Comparison of ENCODE assay signal across 18 cellular contexts in genomic region chr1:182213163-182213562, GRCh38.
"Had no signal": no experiment of that assay in that cellular context is flagged by ENCODE, and none has a peak within 500 bp of the region (broad histone marks: within the 10 kb centered on the region; RNA-seq: fewer than 3 reads in every experiment).

No MANE protein-coding gene starts in this region.

- DNase-seq: activated CD4-positive, alpha-beta memory T cell treated with anti-CD3 and anti-CD28 coated beads for 36 hours; activated CD4-positive, alpha-beta T cell treated with anti-CD3 and anti-CD28 coated beads for 4 hours; activated CD4-positive, CD25-positive, alpha-beta regulatory T cell; activated naive CD4-positive, alpha-beta T cell treated with anti-CD3 and anti-CD28 coated beads for 36 hours; activated naive CD8-positive, alpha-beta T cell treated with anti-CD3 and anti-CD28 coated beads, Interleukin-2, amount 10 ng/mL, durations not matched to agents 7 days and 5 days; activated T-cell treated with anti-CD3 and anti-CD28 coated beads, Interleukin-2, amount 50 U/mL, for 48 hours; amniotic stem cell; gastrocnemius medialis; hippocampal formation; kidney glomerular epithelial cell; left ventricle myocardium inferior; naive thymus-derived CD8-positive, alpha-beta T cell; sigmoid colon; stimulated activated CD4-positive, alpha-beta T cell treated with anti-CD3 and anti-CD28 coated beads, Interleukin-15, amount 100 ng/mL, for 24 hours; stimulated activated naive B cell treated with anti-CD40 and anti-IgM and Interleukin-4, amounts not matched to agents 10 μg/mL and 1 μg/mL and 100 μg/mL, for 72 hours; transverse colon had no signal

- H3K9me3 Mint-ChIP-seq: activated CD4-positive, alpha-beta memory T cell treated with anti-CD3 and anti-CD28 coated beads for 36 hours; activated naive CD4-positive, alpha-beta T cell treated with anti-CD3 and anti-CD28 coated beads for 36 hours; central memory CD8-positive, alpha-beta T cell; neural progenitor cell; stimulated activated naive B cell treated with anti-CD40 and anti-IgM and Interleukin-4, amounts not matched to agents 10 μg/mL and 1 μg/mL and 100 μg/mL, for 72 hours had no signal

- ATAC-seq: gastrocnemius medialis; naive thymus-derived CD8-positive, alpha-beta T cell; stimulated activated naive B cell treated with anti-CD40 and anti-IgM and Interleukin-4, amounts not matched to agents 10 μg/mL and 1 μg/mL and 100 μg/mL, for 72 hours had no signal

- H3K4me1 Mint-ChIP-seq: central memory CD8-positive, alpha-beta T cell; neural progenitor cell; stimulated activated naive B cell treated with anti-CD40 and anti-IgM and Interleukin-4, amounts not matched to agents 10 μg/mL and 1 μg/mL and 100 μg/mL, for 72 hours had no signal

- H3K4me3 Mint-ChIP-seq: activated CD4-positive, alpha-beta memory T cell treated with anti-CD3 and anti-CD28 coated beads for 36 hours; activated naive CD4-positive, alpha-beta T cell treated with anti-CD3 and anti-CD28 coated beads for 36 hours; activated naive CD8-positive, alpha-beta T cell treated with anti-CD3 and anti-CD28 coated beads, Interleukin-2, amount 10 ng/mL, durations not matched to agents 7 days and 5 days; central memory CD8-positive, alpha-beta T cell; naive thymus-derived CD8-positive, alpha-beta T cell; neural progenitor cell; stimulated activated naive B cell treated with anti-CD40 and anti-IgM and Interleukin-4, amounts not matched to agents 10 μg/mL and 1 μg/mL and 100 μg/mL, for 72 hours had no signal

- H3K27ac Mint-ChIP-seq: activated CD4-positive, alpha-beta memory T cell treated with anti-CD3 and anti-CD28 coated beads for 36 hours; activated naive CD4-positive, alpha-beta T cell treated with anti-CD3 and anti-CD28 coated beads for 36 hours; activated naive CD8-positive, alpha-beta T cell treated with anti-CD3 and anti-CD28 coated beads, Interleukin-2, amount 10 ng/mL, durations not matched to agents 7 days and 5 days; naive thymus-derived CD8-positive, alpha-beta T cell; neural progenitor cell; stimulated activated naive B cell treated with anti-CD40 and anti-IgM and Interleukin-4, amounts not matched to agents 10 μg/mL and 1 μg/mL and 100 μg/mL, for 72 hours had no signal

- H3K36me3 Mint-ChIP-seq: activated CD4-positive, alpha-beta memory T cell treated with anti-CD3 and anti-CD28 coated beads for 36 hours; neural progenitor cell; stimulated activated naive B cell treated with anti-CD40 and anti-IgM and Interleukin-4, amounts not matched to agents 10 μg/mL and 1 μg/mL and 100 μg/mL, for 72 hours had no signal
